15 cellular contexts compared by ENCODE assay signal in genomic region chr17:4605826-4606225, GRCh38. TPM values are rescaled to one million over a fixed set of nuclear protein-coding genes. Genes with fewer than 3 reads are reported as not detected.
DNase-seq lines count a peak whose midpoint lies in the region; TF ChIP-seq lines count a peak whose summit lies in the region.
"Had no signal": no experiment of that assay in that cellular context is flagged by ENCODE, and none has a peak within 500 bp of the region (broad histone marks: within the 10 kb centered on the region; RNA-seq: fewer than 3 reads in every experiment).

No MANE protein-coding gene starts in this region.

- TF ChIP-seq EP300 in ovary (IDR thresholded peaks at IDR 0.05) = no peak

- H3K4me3 ChIP-seq in SK-N-MC (no peak overlapping the region), cardiac muscle cell (no peak overlapping the region), ovary (no peak overlapping the region)
- H3K4me3 ChIP-seq: neural progenitor cell had no signal

- H3K9me3 ChIP-seq in SK-N-MC (ENCODE audit: low read depth, low read length) = no peaks in the 10 kb centered on the region
- no peaks in the 10 kb centered on the region for H3K9me3 ChIP-seq in cardiac muscle cell (ENCODE audit: low read depth)
- no peaks in the 10 kb centered on the region for H3K9me3 ChIP-seq in ovary
- H3K9me3 ChIP-seq: BE2C had no signal

- no peaks in the 10 kb centered on the region for H3K27me3 ChIP-seq in cardiac muscle cell
- H3K27me3 ChIP-seq in ovary = no peaks in the 10 kb centered on the region
- H3K27me3 ChIP-seq: BE2C, neural progenitor cell had no signal

- peak overlapping the region; percentile 57 for H3K27ac ChIP-seq in SK-N-MC
- H3K27ac ChIP-seq in cardiac muscle cell = peak overlapping the region; percentile 34
- peak overlapping the region; percentile 57 to 86 for H3K27ac ChIP-seq in ovary
- H3K27ac ChIP-seq: HL-60, neural progenitor cell had no signal

- H3K36me3 ChIP-seq in SK-N-MC (ENCODE audit: insufficient read depth, low read length) = no peaks in the 10 kb centered on the region
- peaks cover 16% of the 10 kb centered on the region for H3K36me3 ChIP-seq in cardiac muscle cell
- H3K36me3 ChIP-seq in ovary = no peaks in the 10 kb centered on the region
- H3K36me3 ChIP-seq: BE2C, neural progenitor cell had no signal

- H3K9ac ChIP-seq in SK-N-MC (ENCODE audit: insufficient read length) = no peak overlapping the region
- H3K9ac ChIP-seq: neural progenitor cell had no signal

- 11 to 37% (median 22%) methylated on average over 12 of the region's 12 CpGs for WGBS in ovary, 3 donors

- no peak for TF ChIP-seq CTCF in cardiac muscle cell (IDR thresholded peaks at IDR 0.05; ENCODE audit: low read depth, low read length)
- no peak for TF ChIP-seq CTCF in ovary (IDR thresholded peaks at IDR 0.05)

- no peak for TF ChIP-seq POLR2A in ovary (IDR thresholded peaks at IDR 0.05)

- H3K4me1 ChIP-seq in cardiac muscle cell (ENCODE audit: low read depth) (peaks cover 80% of the 10 kb centered on the region), ovary (ENCODE audit: insufficient read depth) (peaks cover 15% of the 10 kb centered on the region)

- peak; percentile 15 for DNase-seq in EH (ENCODE audit: low read depth)
- DNase-seq in SK-N-MC (ENCODE audit: low read depth, low spot score) = no peak
- peak in 1 of 2 donors; percentile 85 for DNase-seq in cardiac muscle cell (ENCODE audit: low read depth in 1 of 2, low spot score in 1 of 2)
- peak; percentile 76 to 87 (median 82) for DNase-seq in ovary
- no peak for DNase-seq in GDM1 (lab: John Stamatoyannopoulos, UW)
- no peak for DNase-seq in T-helper 9 cell
- no peak for DNase-seq in GF-D8 (lab: John Stamatoyannopoulos, UW)
- DNase-seq in T-helper 2 cell = no peak
- DNase-seq: BE2C; effector memory CD4-positive, alpha-beta T cell; stimulated activated CD4-positive, alpha-beta T cell treated with anti-CD3 and anti-CD28 coated beads, Interleukin-2, amount 100 ng/mL, for 48 hours had no signal

- intact Hi-C loops in ovary (cut with DNase I) = no loop called here

RNA-seq across cellular contexts. Expression of gene SMTNL2, which starts 21.5 kb away (rescaled TPM):
- total RNA-seq in cardiac muscle cell (176 and 184 TPM in 2 replicates), ovary (10 to 100 TPM in 5 of 7 donors, 1 to 10 TPM in 2; 3.7 to 34.3 (median 17.8) TPM)
- polyA plus RNA-seq in cardiac muscle cell (269 TPM in 2 replicates), ovary (1 to 10 TPM; 4.7 to 4.8 TPM)
- total RNA-seq: activated CD8-positive, alpha-beta memory T cell treated with anti-CD3 and anti-CD28 coated beads for 36 hours had no signal

RNA-seq across cellular contexts. Expression of gene ALOX15, which starts 35.7 kb away (rescaled TPM):
- total RNA-seq in cardiac muscle cell (0.71 and 1.1 TPM in 2 replicates), ovary (1 to 10 TPM in 2 of 7 donors, under 1 TPM in 2, not detected in 3; 0.07 to 4.1 (median 1.4) TPM)
- polyA plus RNA-seq in cardiac muscle cell (1.5 TPM in 1 of 2 replicates, not detected in the other), ovary (under 1 TPM; 0.17 to 0.58 TPM)
- total RNA-seq: activated CD8-positive, alpha-beta memory T cell treated with anti-CD3 and anti-CD28 coated beads for 36 hours had no signal

RNA-seq across cellular contexts. Expression of gene GGT6, which starts 45.4 kb away (rescaled TPM):
- total RNA-seq in cardiac muscle cell (not detected in 2 replicates), ovary (10 to 100 TPM in 1 of 7 donors, 1 to 10 TPM in 4, under 1 TPM in 2; 0.58 to 31.5 (median 1.5) TPM)
- polyA plus RNA-seq in cardiac muscle cell (not detected in 2 replicates), ovary (under 1 TPM; 0.08 to 0.36 TPM)
- total RNA-seq: activated CD8-positive, alpha-beta memory T cell treated with anti-CD3 and anti-CD28 coated beads for 36 hours; subcutaneous adipose tissue had no signal

RNA-seq across cellular contexts. Expression of gene MYBBP1A, which starts 50.6 kb away (rescaled TPM):
- total RNA-seq in cardiac muscle cell (47.4 and 57.1 TPM in 2 replicates), ovary (10 to 100 TPM; 18.5 to 71.4 (median 46.4) TPM)
- polyA plus RNA-seq in cardiac muscle cell (51.5 and 69.3 TPM in 2 replicates), ovary (10 to 100 TPM; 12.7 to 24.3 TPM)

Comparison
In these comparisons a context has a peak if more than half of its experiments do, and no peak if none do; other contexts are left out.
1. DNase-seq: peak in EH (single experiment) and ovary (5 of 5); none in SK-N-MC (single experiment), GDM1 (single experiment), T-helper 9 cell (single experiment), GF-D8 (single experiment) and T-helper 2 cell (0 of 5).
2. Peak in every context shown above with its lines, with median percentiles within 50 percentile points of each other: H3K27ac ChIP-seq.